17 cellular contexts compared by ENCODE assay signal in genomic region chr15:47404877-47405276, GRCh38.
DNase-seq lines count a peak whose midpoint lies in the region; ATAC-seq and TF ChIP-seq lines count a peak whose summit lies in the region.
"Had no signal": no experiment of that assay in that cellular context is flagged by ENCODE, and none has a peak within 500 bp of the region (broad histone marks: within the 10 kb centered on the region; RNA-seq: fewer than 3 reads in every experiment).

No MANE protein-coding gene starts in this region.

- no peaks in the 10 kb centered on the region for H3K4me1 ChIP-seq in CD4-positive, alpha-beta memory T cell (ENCODE audit: insufficient read depth, low read length)
- H3K4me1 ChIP-seq: BLaER1 had no signal

- H3K4me3 ChIP-seq in CD4-positive, alpha-beta memory T cell (ENCODE audit: low read length in 2 of 2), result no peak overlapping the region
- H3K4me3 ChIP-seq: BLaER1 had no signal

- H3K27ac Mint-ChIP-seq in glutamatergic neuron (ENCODE audit: unreplicated experiment), result peak overlapping the region; percentile 96
- H3K27ac Mint-ChIP-seq in CD4-positive, alpha-beta memory T cell, result no peak overlapping the region

- H3K9me3 ChIP-seq in CD4-positive, alpha-beta memory T cell (ENCODE audit: control insufficient read depth in 1 of 2, low read length in 2 of 2), result no peaks in the 10 kb centered on the region
- H3K9me3 ChIP-seq: BLaER1 had no signal

- POLR2A ChIA-PET in HEK293T (lab: Yijun Ruan, JAX), result no interaction called here
- POLR2A ChIA-PET in CD4-positive, alpha-beta memory T cell (lab: Charles Lee; ENCODE audit: partially characterized antibody), result no interaction called here

- peak overlapping the region; percentile 65 for H3K4me3 Mint-ChIP-seq in glutamatergic neuron (ENCODE audit: unreplicated experiment)
- no peak overlapping the region for H3K4me3 Mint-ChIP-seq in CD4-positive, alpha-beta memory T cell

- no peaks in the 10 kb centered on the region for H3K36me3 Mint-ChIP-seq in glutamatergic neuron (ENCODE audit: unreplicated experiment)
- no peaks in the 10 kb centered on the region for H3K36me3 Mint-ChIP-seq in CD4-positive, alpha-beta memory T cell

- no peaks in the 10 kb centered on the region for H3K27me3 ChIP-seq in CD4-positive, alpha-beta memory T cell (ENCODE audit: insufficient read depth, low read length)
- H3K27me3 ChIP-seq: BLaER1 had no signal

- no peak for TF ChIP-seq CTCF in glutamatergic neuron (IDR thresholded peaks at IDR 0.05; ENCODE audit: partially characterized antibody, unreplicated experiment)

- DNase-seq in NCI-H2227 (lab: John Stamatoyannopoulos, UW; ENCODE audit: unreplicated experiment), result peak; percentile 18
- DNase-seq in NCI-H2227 treated with DMSO at 0.1 percent for 48 hours (lab: John Stamatoyannopoulos, UW), result no peak
- peak; percentile 54 for DNase-seq in NCI-H69 (lab: John Stamatoyannopoulos, UW)
- no peak for DNase-seq in glutamatergic neuron
- DNase-seq in retina, result peak; percentile 20
- DNase-seq in HEK293T (ENCODE audit: extremely low spot score), result no peak
- DNase-seq in CD4-positive, alpha-beta memory T cell, result no peak
- DNase-seq: HCEC 1CT, KBM-7, MV-4-11, NCI-H1930, NCI-H226, NCI-H526 treated with DMSO at 0.1 percent for 48 hours, PC-3 had no signal

- H3K4me1 Mint-ChIP-seq in glutamatergic neuron (ENCODE audit: low read depth, unreplicated experiment), result peaks cover 59% of the 10 kb centered on the region
- no peaks in the 10 kb centered on the region for H3K4me1 Mint-ChIP-seq in CD4-positive, alpha-beta memory T cell

- ATAC-seq in GM18909 (IDR thresholded peaks at IDR 0.05; ENCODE audit: poor library complexity, unreplicated experiment), result no peak
- ATAC-seq: PC-3 had no signal

- H3K9me3 Mint-ChIP-seq in glutamatergic neuron (ENCODE audit: unreplicated experiment), result peaks cover 8% of the 10 kb centered on the region
- H3K9me3 Mint-ChIP-seq in CD4-positive, alpha-beta memory T cell, result peaks cover 0 to 6% (median 1%) of the 10 kb centered on the region in 8 donors

- H3K27ac ChIP-seq in CD4-positive, alpha-beta memory T cell (ENCODE audit: low read depth, low read length), result no peak overlapping the region
- H3K27ac ChIP-seq: BLaER1, RWPE1 had no signal

- no peaks in the 10 kb centered on the region for H3K36me3 ChIP-seq in CD4-positive, alpha-beta memory T cell (ENCODE audit: insufficient read depth, low read length)
- H3K36me3 ChIP-seq: BLaER1 had no signal

- intact Hi-C loops in CD4-positive, alpha-beta memory T cell (cut with micrococcal nuclease), result no loop called here

- CTCF ChIA-PET in HEK293T (lab: Yijun Ruan, JAX), result no interaction called here
- CTCF ChIA-PET in CD4-positive, alpha-beta memory T cell (lab: Charles Lee; ENCODE audit: partially characterized antibody), result no interaction called here

- peaks cover 9% of the 10 kb centered on the region for H3K27me3 Mint-ChIP-seq in glutamatergic neuron (ENCODE audit: unreplicated experiment)
- no peaks in the 10 kb centered on the region for H3K27me3 Mint-ChIP-seq in CD4-positive, alpha-beta memory T cell

TF ChIP-seq in HEK293T, 16 proteins besides CTCF, POLR2A, EP300 and RAD21:
- no peak for TF ChIP-seq ZNF384 (IDR thresholded peaks at IDR 0.05)
- TF ChIP-seq LEF1 (IDR thresholded peaks at IDR 0.05; ENCODE audit: borderline replicate concordance), result no peak
- no peak for TF ChIP-seq ARNT (IDR thresholded peaks at IDR 0.05)
- no peak for TF ChIP-seq CTBP1 (IDR thresholded peaks at IDR 0.05; ENCODE audit: borderline replicate concordance)
- TF ChIP-seq HDGF (IDR thresholded peaks at IDR 0.05; ENCODE audit: borderline replicate concordance), result no peak
- TF ChIP-seq SUZ12 (IDR thresholded peaks at IDR 0.05), result no peak
- no peak for TF ChIP-seq BHLHE40 (IDR thresholded peaks at IDR 0.05; ENCODE audit: borderline replicate concordance)
- TF ChIP-seq L3MBTL2 (conservative IDR thresholded peaks at IDR 0.05), result no peak
- TF ChIP-seq PKNOX1 (IDR thresholded peaks at IDR 0.05), result no peak
- TF ChIP-seq ELF4 (IDR thresholded peaks at IDR 0.05), result no peak
- TF ChIP-seq FOXM1 (IDR thresholded peaks at IDR 0.05; ENCODE audit: borderline replicate concordance), result no peak
- no peak for TF ChIP-seq SP1 (IDR thresholded peaks at IDR 0.05)
- no peak for TF ChIP-seq TARDBP (IDR thresholded peaks at IDR 0.05)
- no peak for TF ChIP-seq FOXA1 (IDR thresholded peaks at IDR 0.05)
- no peak for TF ChIP-seq FOXK2 (IDR thresholded peaks at IDR 0.05)
- TF ChIP-seq NFRKB (IDR thresholded peaks at IDR 0.05), result no peak

Comparison
In these comparisons a context has a peak if more than half of its experiments do, and no peak if none do; other contexts are left out.
1. DNase-seq: peak in NCI-H2227 (single experiment), NCI-H69 (single experiment) and retina (single experiment); none in NCI-H2227 treated with DMSO at 0.1 percent for 48 hours (single experiment), glutamatergic neuron (single experiment), HEK293T (single experiment) and CD4-positive, alpha-beta memory T cell (0 of 5).